Comparison of ENCODE assay signal across 1 cellular context in the genomic region with DNA sequence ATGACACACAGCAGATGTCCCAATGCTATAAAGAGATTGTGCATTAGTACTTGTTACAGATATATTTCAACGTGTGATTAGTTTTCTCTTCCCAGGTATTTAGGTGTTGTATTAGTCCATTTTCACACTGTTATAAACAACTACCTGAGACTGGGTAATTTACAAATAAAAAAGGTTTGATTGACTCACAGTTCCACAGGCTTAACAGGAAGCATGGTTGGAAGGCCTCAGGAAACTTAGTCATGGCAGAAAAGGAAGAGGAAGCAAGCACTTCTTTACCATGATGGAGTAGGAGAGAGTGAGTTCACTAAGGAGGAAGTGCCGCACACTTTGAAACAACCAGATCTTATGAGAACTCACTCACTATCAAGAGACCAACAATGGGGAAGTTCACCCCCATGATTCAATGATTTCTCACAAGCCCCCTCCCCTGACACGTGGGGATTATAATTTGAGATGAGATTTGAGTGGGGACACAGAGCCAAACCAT.
TF ChIP-seq lines count a peak whose summit lies in the region.

No MANE protein-coding gene starts in this region.

TF ChIP-seq in HepG2, 621 proteins besides CTCF, POLR2A, EP300 and RAD21 (continued from another document):
- TF ChIP-seq, protein P1, sequence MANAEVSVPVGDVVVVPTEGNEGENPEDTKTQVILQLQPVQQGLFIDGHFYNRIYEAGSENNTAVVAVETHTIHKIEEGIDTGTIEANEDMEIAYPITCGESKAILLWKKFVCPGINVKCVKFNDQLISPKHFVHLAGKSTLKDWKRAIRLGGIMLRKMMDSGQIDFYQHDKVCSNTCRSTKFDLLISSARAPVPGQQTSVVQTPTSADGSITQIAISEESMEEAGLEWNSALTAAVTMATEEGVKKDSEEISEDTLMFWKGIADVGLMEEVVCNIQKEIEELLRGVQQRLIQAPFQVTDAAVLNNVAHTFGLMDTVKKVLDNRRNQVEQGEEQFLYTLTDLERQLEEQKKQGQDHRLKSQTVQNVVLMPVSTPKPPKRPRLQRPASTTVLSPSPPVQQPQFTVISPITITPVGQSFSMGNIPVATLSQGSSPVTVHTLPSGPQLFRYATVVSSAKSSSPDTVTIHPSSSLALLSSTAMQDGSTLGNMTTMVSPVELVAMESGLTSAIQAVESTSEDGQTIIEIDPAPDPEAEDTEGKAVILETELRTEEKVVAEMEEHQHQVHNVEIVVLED (CRISPR knock-in tag; IDR thresholded peaks at IDR 0.05; ENCODE audit: borderline replicate concordance) = no peak
- TF ChIP-seq, protein P2, sequence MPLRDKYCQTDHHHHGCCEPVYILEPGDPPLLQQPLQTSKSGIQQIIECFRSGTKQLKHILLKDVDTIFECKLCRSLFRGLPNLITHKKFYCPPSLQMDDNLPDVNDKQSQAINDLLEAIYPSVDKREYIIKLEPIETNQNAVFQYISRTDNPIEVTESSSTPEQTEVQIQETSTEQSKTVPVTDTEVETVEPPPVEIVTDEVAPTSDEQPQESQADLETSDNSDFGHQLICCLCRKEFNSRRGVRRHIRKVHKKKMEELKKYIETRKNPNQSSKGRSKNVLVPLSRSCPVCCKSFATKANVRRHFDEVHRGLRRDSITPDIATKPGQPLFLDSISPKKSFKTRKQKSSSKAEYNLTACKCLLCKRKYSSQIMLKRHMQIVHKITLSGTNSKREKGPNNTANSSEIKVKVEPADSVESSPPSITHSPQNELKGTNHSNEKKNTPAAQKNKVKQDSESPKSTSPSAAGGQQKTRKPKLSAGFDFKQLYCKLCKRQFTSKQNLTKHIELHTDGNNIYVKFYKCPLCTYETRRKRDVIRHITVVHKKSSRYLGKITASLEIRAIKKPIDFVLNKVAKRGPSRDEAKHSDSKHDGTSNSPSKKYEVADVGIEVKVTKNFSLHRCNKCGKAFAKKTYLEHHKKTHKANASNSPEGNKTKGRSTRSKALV (CRISPR knock-in tag; IDR thresholded peaks at IDR 0.05) = no peak
- TF ChIP-seq RFX1 (IDR thresholded peaks at IDR 0.05) = no peak
- TF ChIP-seq, protein P3, sequence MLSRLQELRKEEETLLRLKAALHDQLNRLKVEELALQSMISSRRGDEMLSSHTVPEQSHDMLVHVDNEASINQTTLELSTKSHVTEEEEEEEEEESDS (CRISPR knock-in tag; IDR thresholded peaks at IDR 0.05; ENCODE audit: borderline replicate concordance) = no peak
- no peak for TF ChIP-seq RAD51 (IDR thresholded peaks at IDR 0.05; ENCODE audit: borderline replicate concordance)
- TF ChIP-seq JUNB (CRISPR knock-in tag; IDR thresholded peaks at IDR 0.05; ENCODE audit: borderline replicate concordance) = no peak
- TF ChIP-seq, protein P4, sequence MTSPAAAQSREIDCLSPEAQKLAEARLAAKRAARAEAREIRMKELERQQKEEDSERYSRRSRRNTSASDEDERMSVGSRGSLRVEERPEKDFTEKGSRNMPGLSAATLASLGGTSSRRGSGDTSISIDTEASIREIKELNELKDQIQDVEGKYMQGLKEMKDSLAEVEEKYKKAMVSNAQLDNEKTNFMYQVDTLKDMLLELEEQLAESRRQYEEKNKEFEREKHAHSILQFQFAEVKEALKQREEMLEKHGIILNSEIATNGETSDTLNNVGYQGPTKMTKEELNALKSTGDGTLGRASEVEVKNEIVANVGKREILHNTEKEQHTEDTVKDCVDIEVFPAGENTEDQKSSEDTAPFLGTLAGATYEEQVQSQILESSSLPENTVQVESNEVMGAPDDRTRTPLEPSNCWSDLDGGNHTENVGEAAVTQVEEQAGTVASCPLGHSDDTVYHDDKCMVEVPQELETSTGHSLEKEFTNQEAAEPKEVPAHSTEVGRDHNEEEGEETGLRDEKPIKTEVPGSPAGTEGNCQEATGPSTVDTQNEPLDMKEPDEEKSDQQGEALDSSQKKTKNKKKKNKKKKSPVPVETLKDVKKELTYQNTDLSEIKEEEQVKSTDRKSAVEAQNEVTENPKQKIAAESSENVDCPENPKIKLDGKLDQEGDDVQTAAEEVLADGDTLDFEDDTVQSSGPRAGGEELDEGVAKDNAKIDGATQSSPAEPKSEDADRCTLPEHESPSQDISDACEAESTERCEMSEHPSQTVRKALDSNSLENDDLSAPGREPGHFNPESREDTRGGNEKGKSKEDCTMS (CRISPR knock-in tag; conservative IDR thresholded peaks at IDR 0.05) = no peak
- TF ChIP-seq, protein P5, sequence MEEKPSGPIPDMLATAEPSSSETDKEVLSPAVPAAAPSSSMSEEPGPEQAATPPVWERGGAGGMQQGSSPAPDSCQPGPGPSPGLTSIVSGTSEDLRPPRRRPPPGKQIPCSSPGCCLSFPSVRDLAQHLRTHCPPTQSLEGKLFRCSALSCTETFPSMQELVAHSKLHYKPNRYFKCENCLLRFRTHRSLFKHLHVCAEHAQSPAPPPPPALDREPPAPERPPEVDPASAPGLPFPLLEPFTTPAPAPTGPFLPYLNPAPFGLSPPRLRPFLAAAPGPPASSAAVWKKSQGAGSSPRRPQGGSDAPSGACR (CRISPR knock-in tag; IDR thresholded peaks at IDR 0.05) = no peak
- TF ChIP-seq ZNF839 (CRISPR knock-in tag; IDR thresholded peaks at IDR 0.05; ENCODE audit: borderline replicate concordance) = no peak
